ENCODE assay signal across 23 cellular contexts in genomic region chr10:70974920-70975319, GRCh38.
"Had no signal": no experiment of that assay in that cellular context is flagged by ENCODE, and none has a peak within 500 bp of the region (broad histone marks: within the 10 kb centered on the region; RNA-seq: fewer than 3 reads in every experiment).

No MANE protein-coding gene starts in this region.

- H2AFZ ChIP-seq: parathyroid adenoma had no signal

- H3K27ac Mint-ChIP-seq: naive thymus-derived CD8-positive, alpha-beta T cell; nephron; progenitor cell of endocrine pancreas; stimulated activated naive CD8-positive, alpha-beta T cell treated with anti-CD3 and anti-CD28 coated beads, Interleukin-15, Interleukin-2, amounts not matched to agents 100 ng/mL and 50 ng/mL, for 24 hours had no signal

- H3K27me3 ChIP-seq: right atrium auricular region, right lobe of liver, upper lobe of right lung had no signal

- H3K9me3 ChIP-seq: right lobe of liver, suprapubic skin had no signal

- H3K79me2 ChIP-seq: parathyroid adenoma had no signal

- H3K4me3 Mint-ChIP-seq: naive thymus-derived CD8-positive, alpha-beta T cell; nephron; neural crest cell; stimulated activated naive CD8-positive, alpha-beta T cell treated with anti-CD3 and anti-CD28 coated beads, Interleukin-15, Interleukin-2, amounts not matched to agents 100 ng/mL and 50 ng/mL, for 24 hours had no signal

- H3K9ac ChIP-seq: parathyroid adenoma had no signal

- H3K4me1 ChIP-seq: left lung, lower lobe of right lung, parathyroid adenoma, right atrium auricular region, right lobe of liver, suprapubic skin, tibial artery, upper lobe of right lung had no signal

- H3K4me1 Mint-ChIP-seq: nephron, neural crest cell had no signal

- DNase-seq: hippocampal formation; left colon; left lung; lower lobe of right lung; naive thymus-derived CD8-positive, alpha-beta T cell; nucleus accumbens; right lobe of liver; stimulated activated CD4-positive, alpha-beta T cell treated with anti-CD3 and anti-CD28 coated beads, Interleukin-12 subunit alpha, Interleukin-12 subunit beta, amount 100 ng/mL, for 4 hours; stimulated activated CD4-positive, alpha-beta T cell treated with anti-CD3 and anti-CD28 coated beads, Interleukin-2, amount 100 ng/mL, for 24 hours; stimulated activated CD4-positive, alpha-beta T cell treated with anti-CD3 and anti-CD28 coated beads, Interleukin-4, amount 100 ng/mL, for 1 hour; stimulated activated naive CD4-positive, alpha-beta T cell; tibial artery; upper lobe of right lung had no signal

- ATAC-seq: left colon; left lung; lower lobe of right lung; naive thymus-derived CD8-positive, alpha-beta T cell; right lobe of liver; upper lobe of right lung had no signal

- H3K27ac ChIP-seq: left lung, lower lobe of right lung, parathyroid adenoma, right atrium auricular region, right lobe of liver, suprapubic skin, thoracic aorta, tibial artery, upper lobe of right lung had no signal

- H3K4me2 ChIP-seq: smooth muscle cell had no signal

- FAIRE-seq: keratinocyte had no signal

- H3K36me3 ChIP-seq: left lung, lower lobe of right lung, right atrium auricular region, right lobe of liver, suprapubic skin, thoracic aorta, tibial artery, upper lobe of right lung had no signal

- H3K4me3 ChIP-seq: left lung, lower lobe of right lung, right atrium auricular region, right lobe of liver, smooth muscle cell, suprapubic skin, thoracic aorta, tibial artery, upper lobe of right lung had no signal
